12 cellular contexts compared by ENCODE assay signal in genomic region chr11:103920449-103920848, GRCh38.
DNase-seq lines count a peak whose midpoint lies in the region; ATAC-seq, FAIRE-seq and TF ChIP-seq lines count a peak whose summit lies in the region.
"Had no signal": no experiment of that assay in that cellular context is flagged by ENCODE, and none has a peak within 500 bp of the region (broad histone marks: within the 10 kb centered on the region; RNA-seq: fewer than 3 reads in every experiment).

No MANE protein-coding gene starts in this region.

- H3K9me3 Mint-ChIP-seq in nephron progenitor cell, result peaks cover 9% of the 10 kb centered on the region

- POLR2A ChIA-PET in A549 (lab: Yijun Ruan, JAX), result no interaction called here

- TF ChIP-seq CTCF in A549 (IDR thresholded peaks at IDR 0.05) (no peak), nephron progenitor cell (IDR thresholded peaks at IDR 0.05) (no peak)

- no peak for TF ChIP-seq EP300 in A549 (IDR thresholded peaks at IDR 0.05)

- peaks cover 41% of the 10 kb centered on the region for H3K4me1 ChIP-seq in A549

- no peaks in the 10 kb centered on the region for H3K36me3 Mint-ChIP-seq in nephron progenitor cell (ENCODE audit: low read depth)

- peak overlapping the region; percentile 32; the same call in 1 of the 3 replicates for H3K4me2 ChIP-seq in A549

- no peak overlapping the region for H3K4me3 ChIP-seq in A549

- no peak overlapping the region for H3K4me3 Mint-ChIP-seq in nephron progenitor cell
- H3K4me3 Mint-ChIP-seq: activated T-helper 1 cell treated with anti-CD3 and anti-CD28 coated beads, Interleukin-12 subunit alpha, Interleukin-12 subunit beta, Interleukin-2, Interleukin-4 antibody, amounts not matched to agents 30 ng/mL and 10 ng/mL and 1 ng/mL, durations not matched to agents 14 hours and 24 hours and 36 hours; central memory CD8-positive, alpha-beta T cell had no signal

- no peak for TF ChIP-seq RAD21 in A549 (conservative IDR thresholded peaks at IDR 0.05 in 1 of 2, IDR thresholded peaks at IDR 0.05 in 1 of 2)

- peaks cover 15% of the 10 kb centered on the region for H3K4me1 Mint-ChIP-seq in nephron progenitor cell
- H3K4me1 Mint-ChIP-seq: central memory CD8-positive, alpha-beta T cell had no signal

- ATAC-seq in A549 (no peak), GM19395 (IDR thresholded peaks at IDR 0.05; ENCODE audit: unreplicated experiment) (peak; percentile 63), HG02885 (IDR thresholded peaks at IDR 0.05; ENCODE audit: poor library complexity, unreplicated experiment) (peak; percentile 53), SK-N-SH treated with all-trans-retinoic acid at 6 μM for 48 hours (peak; percentile 47)
- ATAC-seq: left colon had no signal

- CTCF ChIA-PET in A549 (lab: Yijun Ruan, JAX), result no interaction called here

- no peak for FAIRE-seq in A549 (lab: Jason Lieb, UNC)

- DNase-seq in A549 (ENCODE audit: low read depth in 1 of 2, low spot score in 1 of 2), result no peak
- DNase-seq in RKO (ENCODE audit: low spot score), result no peak
- no peak for DNase-seq in KG1 (lab: John Stamatoyannopoulos, UW)
- DNase-seq in cerebellum (ENCODE audit: low spot score), result no peak
- no peak for DNase-seq in nephron progenitor cell
- DNase-seq: left colon; stimulated activated CD4-positive, alpha-beta T cell treated with anti-CD3 and anti-CD28 coated beads, Interleukin-2, amount 100 ng/mL, for 24 hours had no signal

- no peaks in the 10 kb centered on the region for H3K27me3 Mint-ChIP-seq in nephron progenitor cell (ENCODE audit: low read depth, poor library complexity)
- H3K27me3 Mint-ChIP-seq: central memory CD8-positive, alpha-beta T cell had no signal

- no peaks in the 10 kb centered on the region for H3K9me3 ChIP-seq in A549

- no peak overlapping the region for H3K27ac Mint-ChIP-seq in nephron progenitor cell
- H3K27ac Mint-ChIP-seq: activated T-helper 1 cell treated with anti-CD3 and anti-CD28 coated beads, Interleukin-12 subunit alpha, Interleukin-12 subunit beta, Interleukin-2, Interleukin-4 antibody, amounts not matched to agents 30 ng/mL and 10 ng/mL and 1 ng/mL, durations not matched to agents 14 hours and 24 hours and 36 hours had no signal

- no peak for TF ChIP-seq POLR2A in A549 (IDR thresholded peaks at IDR 0.05; ENCODE audit: low read length)

- WGBS in A549 (ENCODE audit: missing lambda C conversion rate), result 43% methylated on average over 1 of the region's 1 CpG

- peak overlapping the region; percentile 22 to 63; a peak in 3 of 6 replicates for H3K27ac ChIP-seq in A549

TF ChIP-seq in A549, 52 proteins besides CTCF, POLR2A, EP300 and RAD21:
- TF ChIP-seq ZC3H11A (IDR thresholded peaks at IDR 0.05), result no peak
- no peak for TF ChIP-seq MAFK (IDR thresholded peaks at IDR 0.05; ENCODE audit: partially characterized antibody)
- no peak for TF ChIP-seq ATOH8 (CRISPR knock-in tag; IDR thresholded peaks at IDR 0.05; ENCODE audit: low read depth)
- no peak for TF ChIP-seq HMGXB4 (CRISPR knock-in tag; IDR thresholded peaks at IDR 0.05; ENCODE audit: borderline replicate concordance)
- no peak for TF ChIP-seq TP53 (CRISPR knock-in tag; IDR thresholded peaks at IDR 0.05)
- no peak for TF ChIP-seq TFCP2L1 (CRISPR knock-in tag; IDR thresholded peaks at IDR 0.05)
- no peak for TF ChIP-seq NFE2L2 (conservative IDR thresholded peaks at IDR 0.05; ENCODE audit: low read length)

TF ChIP-seq in SK-N-SH treated with all-trans-retinoic acid at 6 μM for 48 hours, 23 proteins besides CTCF, POLR2A, EP300 and RAD21:
- TF ChIP-seq ZNF565 (CRISPR knock-in tag; conservative IDR thresholded peaks at IDR 0.05; ENCODE audit: low read depth) (no peak), CSDC2 (CRISPR knock-in tag; IDR thresholded peaks at IDR 0.05) (no peak), TCF4 (CRISPR knock-in tag; IDR thresholded peaks at IDR 0.05; ENCODE audit: borderline replicate concordance) (no peak), PPARA (CRISPR knock-in tag; IDR thresholded peaks at IDR 0.05; ENCODE audit: borderline replicate concordance) (no peak), RARB (CRISPR knock-in tag; IDR thresholded peaks at IDR 0.05) (no peak)

Comparison
In these comparisons a context has a peak if more than half of its experiments do, and no peak if none do; other contexts are left out.
1. ATAC-seq: peak in GM19395 (single experiment), HG02885 (single experiment) and SK-N-SH treated with all-trans-retinoic acid at 6 μM for 48 hours (single experiment); none in A549 (0 of 2).